Comparison of ENCODE assay signal across 23 cellular contexts in the genomic region with DNA sequence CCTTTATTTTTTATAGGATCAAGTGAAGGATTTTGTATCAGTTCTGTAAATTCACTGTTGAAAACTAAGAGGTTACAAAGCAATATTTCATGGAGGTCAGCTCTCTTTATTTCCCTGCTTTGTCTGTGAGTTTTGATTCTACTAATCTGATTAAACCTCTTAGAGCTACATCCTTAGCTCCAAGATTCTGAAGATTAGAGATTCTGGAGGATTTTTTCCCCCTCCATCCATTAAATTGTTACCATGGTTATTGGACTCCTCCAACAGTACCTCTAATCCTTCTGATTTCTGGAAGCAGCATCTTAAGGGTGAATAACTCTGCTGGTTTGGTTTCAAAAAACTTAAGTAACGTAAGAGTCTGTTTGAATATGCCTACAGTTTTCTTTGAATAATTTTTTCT.
DNase-seq lines count a peak whose midpoint lies in the region; ATAC-seq and TF ChIP-seq lines count a peak whose summit lies in the region.
"Had no signal": no experiment of that assay in that cellular context is flagged by ENCODE, and none has a peak within 500 bp of the region (broad histone marks: within the 10 kb centered on the region; RNA-seq: fewer than 3 reads in every experiment).

No MANE protein-coding gene starts in this region.

- H3K27me3 ChIP-seq in A673 (replicated peaks; ENCODE audit: insufficient read depth, low read depth, low read length, poor library complexity) (no peaks in the 10 kb centered on the region), neural progenitor cell (no peaks in the 10 kb centered on the region), dorsolateral prefrontal cortex (no peaks in the 10 kb centered on the region)
- H3K27me3 ChIP-seq: BE2C; BLaER1 treated with 17β-estradiol and CSF1 and Interleukin-3, amounts not matched to agents 10 nM and 100 nM had no signal

- no peaks in the 10 kb centered on the region for H3K79me2 ChIP-seq in neural progenitor cell (ENCODE audit: low read depth)

- H3F3A ChIP-seq in neural progenitor cell (ENCODE audit: low read depth) = no peaks in the 10 kb centered on the region

- H3K27ac ChIP-seq in A673 (ENCODE audit: low read depth, low read length, poor library complexity, severe bottlenecking) = no peak overlapping the region
- no peak overlapping the region for H3K27ac ChIP-seq in neural progenitor cell
- H3K27ac ChIP-seq in dorsolateral prefrontal cortex = no peak overlapping the region
- H3K27ac ChIP-seq: 22Rv1; BLaER1 treated with 17β-estradiol and CSF1 and Interleukin-3, amounts not matched to agents 10 nM and 100 nM; GM23248 had no signal

- intact Hi-C loops in A673 (cut with micrococcal nuclease; ENCODE audit: unreplicated experiment) (no loop called here), dorsolateral prefrontal cortex (cut with DNase I) (no loop called here), CD14-positive monocyte (cut with micrococcal nuclease) (no loop called here)

- H3K9me3 Mint-ChIP-seq in neural progenitor cell (peaks cover 5% of the 10 kb centered on the region), CD14-positive monocyte (peaks cover 0 to 9% (median 3%) of the 10 kb centered on the region in 7 donors)

- peak overlapping the region; percentile 17 for H3K4me2 ChIP-seq in neural progenitor cell
- H3K4me2 ChIP-seq: BLaER1 treated with 17β-estradiol and CSF1 and Interleukin-3, amounts not matched to agents 10 nM and 100 nM had no signal

- H3K4me3 ChIP-seq in A673 (ENCODE audit: low read depth, low read length, poor library complexity, severe bottlenecking) (no peak overlapping the region), neural progenitor cell (no peak overlapping the region), dorsolateral prefrontal cortex (no peak overlapping the region)
- H3K4me3 ChIP-seq: BLaER1 treated with 17β-estradiol and CSF1 and Interleukin-3, amounts not matched to agents 10 nM and 100 nM; GM12878; GM23248 had no signal

- no peak overlapping the region for H2AFZ ChIP-seq in neural progenitor cell (replicated peaks)
- H2AFZ ChIP-seq: GM23248 had no signal

- no peaks in the 10 kb centered on the region for H4K20me1 ChIP-seq in neural progenitor cell (ENCODE audit: low read depth)
- H4K20me1 ChIP-seq: BLaER1 treated with 17β-estradiol and CSF1 and Interleukin-3, amounts not matched to agents 10 nM and 100 nM had no signal

- BruUV-seq in A673 (replicated peaks; lab: Mats Ljungman, UMichigan) = no TSS peak

- H3K4me1 Mint-ChIP-seq in neural progenitor cell (peaks cover 14% of the 10 kb centered on the region), CD14-positive monocyte (no peaks in the 10 kb centered on the region)

- ATAC-seq in SK-N-SH treated with all-trans-retinoic acid at 6 μM for 48 hours = no peak; the same call in 2 of the 3 replicates
- ATAC-seq: GM12878 had no signal

- H3K4me3 Mint-ChIP-seq in neural progenitor cell = no peak overlapping the region
- H3K4me3 Mint-ChIP-seq in CD14-positive monocyte = no peak overlapping the region
- H3K4me3 Mint-ChIP-seq: CD4-positive, alpha-beta memory T cell had no signal

- no peak for TF ChIP-seq CTCF in A673 (conservative IDR thresholded peaks at IDR 0.05; ENCODE audit: low read depth, low read length)
- TF ChIP-seq CTCF in neural progenitor cell (IDR thresholded peaks at IDR 0.05) = no peak
- TF ChIP-seq CTCF in dorsolateral prefrontal cortex (IDR thresholded peaks at IDR 0.05 in 54 of 56, conservative IDR thresholded peaks at IDR 0.05 in 2 of 56; ENCODE audit: low read depth in 1 of 56, partially characterized antibody in 56 of 56) = no peak
- TF ChIP-seq CTCF in CD14-positive monocyte (IDR thresholded peaks at IDR 0.05) = no peak

- H3K4me1 ChIP-seq in A673 (ENCODE audit: insufficient read depth, low read length, poor library complexity, severe bottlenecking) (no peaks in the 10 kb centered on the region), neural progenitor cell (peaks cover 5% of the 10 kb centered on the region)
- H3K4me1 ChIP-seq: BE2C; BLaER1 treated with 17β-estradiol and CSF1 and Interleukin-3, amounts not matched to agents 10 nM and 100 nM had no signal

- H3K36me3 Mint-ChIP-seq in neural progenitor cell (peaks cover 5% of the 10 kb centered on the region), CD14-positive monocyte (no peaks in the 10 kb centered on the region)

- peaks cover 3% of the 10 kb centered on the region for H3K27me3 Mint-ChIP-seq in neural progenitor cell (ENCODE audit: insufficient read depth, low read depth)
- H3K27me3 Mint-ChIP-seq in CD14-positive monocyte (ENCODE audit: low read depth in 3 of 3) = no peaks in the 10 kb centered on the region

- POLR2A ChIA-PET in A673 (lab: Charles Lee; ENCODE audit: low non-redundant PET) = no interaction called here

- H3K27ac Mint-ChIP-seq in neural progenitor cell (no peak overlapping the region), CD14-positive monocyte (no peak overlapping the region)
- H3K27ac Mint-ChIP-seq: CD4-positive, alpha-beta memory T cell had no signal

- peak; percentile 19 for DNase-seq in A673 (ENCODE audit: low spot score)
- DNase-seq in NCI-H82 treated with DMSO at 0.1 percent for 48 hours (lab: John Stamatoyannopoulos, UW; ENCODE audit: unreplicated experiment) = peak; percentile 74
- DNase-seq in neural progenitor cell (ENCODE audit: low spot score) = no peak
- no peak for DNase-seq in dorsolateral prefrontal cortex
- DNase-seq in NCI-H2029 treated with DMSO at 0.1 percent for 48 hours (lab: John Stamatoyannopoulos, UW) = no peak
- DNase-seq in CD14-positive monocyte (ENCODE audit: low spot score) = no peak
- no peak for DNase-seq in amygdala (lab: John Stamatoyannopoulos, UW)
- DNase-seq: ACHN; AML-193; BE2C; Calu3; CD4-positive, alpha-beta memory T cell; COR-L47; DMS153; DND-41; GDM1; GM23248; H7; HCEC 1CT had no signal

- H3K36me3 ChIP-seq in A673 (ENCODE audit: insufficient read depth, low read length, poor library complexity, severe bottlenecking) = no peaks in the 10 kb centered on the region
- H3K36me3 ChIP-seq in neural progenitor cell = no peaks in the 10 kb centered on the region
- H3K36me3 ChIP-seq: BE2C; BLaER1 treated with 17β-estradiol and CSF1 and Interleukin-3, amounts not matched to agents 10 nM and 100 nM had no signal

- no peak overlapping the region for H3K9ac ChIP-seq in neural progenitor cell
- H3K9ac ChIP-seq: BLaER1 treated with 17β-estradiol and CSF1 and Interleukin-3, amounts not matched to agents 10 nM and 100 nM; GM23248 had no signal

- CTCF ChIA-PET in A673 (lab: Charles Lee) = no interaction called here

- H3K9me3 ChIP-seq in A673 (ENCODE audit: low read depth, low read length, poor library complexity, severe bottlenecking) (no peaks in the 10 kb centered on the region), neural progenitor cell (ENCODE audit: low read depth) (no peaks in the 10 kb centered on the region)
- H3K9me3 ChIP-seq: BE2C had no signal

TF ChIP-seq in SK-N-SH treated with all-trans-retinoic acid at 6 μM for 48 hours, 23 proteins besides CTCF, POLR2A, EP300 and RAD21:
- TF ChIP-seq ISL1 (CRISPR knock-in tag; IDR thresholded peaks at IDR 0.05) (peak; percentile 66), TOX (CRISPR knock-in tag; IDR thresholded peaks at IDR 0.05; ENCODE audit: borderline replicate concordance) (no peak), CSDC2 (CRISPR knock-in tag; IDR thresholded peaks at IDR 0.05) (peak; percentile 88), PPARA (CRISPR knock-in tag; IDR thresholded peaks at IDR 0.05; ENCODE audit: borderline replicate concordance) (no peak)

Comparison
In these comparisons a context has a peak if more than half of its experiments do, and no peak if none do; other contexts are left out.
1. DNase-seq: peak in A673 (single experiment) and NCI-H82 treated with DMSO at 0.1 percent for 48 hours (single experiment); none in neural progenitor cell (single experiment), dorsolateral prefrontal cortex (0 of 10), NCI-H2029 treated with DMSO at 0.1 percent for 48 hours (single experiment), CD14-positive monocyte (single experiment) and amygdala (0 of 56).